In the genomic region with DNA sequence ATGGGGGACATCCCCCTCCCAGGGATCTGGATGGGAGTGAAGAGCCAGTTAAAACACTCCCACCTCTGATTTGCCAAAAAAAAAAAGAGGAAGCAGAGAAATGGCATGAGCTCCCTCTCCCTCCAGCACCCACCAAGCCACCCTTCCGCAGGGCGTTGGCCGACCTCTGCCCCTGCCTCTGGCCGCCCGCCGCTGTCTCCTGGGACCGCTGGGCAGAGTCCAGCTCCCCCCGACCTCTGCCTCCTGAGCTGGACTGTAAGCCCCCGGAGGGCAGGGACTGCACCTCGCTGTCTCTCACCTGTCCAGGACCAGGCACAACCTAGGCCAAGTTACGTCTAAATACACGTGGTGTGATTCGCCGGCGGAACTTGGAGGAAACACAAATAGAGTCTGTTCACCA, we compare ENCODE assay signal across 36 cellular contexts.
"Had no signal": no experiment of that assay in that cellular context is flagged by ENCODE, and none has a peak within 500 bp of the region (broad histone marks: within the 10 kb centered on the region; RNA-seq: fewer than 3 reads in every experiment).

No MANE protein-coding gene starts in this region.

- H3K27me3 ChIP-seq: cardiac muscle cell, colonic mucosa had no signal

- H3K4me3 Mint-ChIP-seq: activated CD4-positive, alpha-beta memory T cell treated with anti-CD3 and anti-CD28 coated beads for 36 hours; activated CD4-positive, alpha-beta T cell treated with anti-CD3 and anti-CD28 coated beads for 36 hours; activated CD4-positive, alpha-beta T cell treated with anti-CD3 and anti-CD28 coated beads, Interleukin-2, amount 10 ng/mL, durations not matched to agents 24 days and 14 days; activated CD8-positive, alpha-beta memory T cell treated with anti-CD3 and anti-CD28 coated beads, Interleukin-2, amount 10 ng/mL, durations not matched to agents 7 days and 5 days; activated CD8-positive, alpha-beta T cell treated with anti-CD3 and anti-CD28 coated beads, Interleukin-2, amount 10 ng/mL, durations not matched to agents 7 days and 5 days; activated naive CD4-positive, alpha-beta T cell treated with anti-CD3 and anti-CD28 coated beads for 36 hours; activated naive CD4-positive, alpha-beta T cell treated with anti-CD3 and anti-CD28 coated beads, Interleukin-2, amount 50 U/mL, for 24 hours; activated naive CD8-positive, alpha-beta T cell treated with anti-CD3 and anti-CD28 coated beads for 36 hours; activated naive CD8-positive, alpha-beta T cell treated with anti-CD3 and anti-CD28 coated beads, Interleukin-2, amount 50 U/mL, for 24 hours; activated T-helper 1 cell treated with anti-CD3 and anti-CD28 coated beads, Interleukin-12 subunit alpha, Interleukin-12 subunit beta, Interleukin-2, Interleukin-4 antibody, amounts not matched to agents 30 ng/mL and 10 ng/mL and 1 ng/mL, durations not matched to agents 14 hours and 24 hours and 36 hours; brain; T-helper 17 cell; T-helper 2 cell treated with Interferon-gamma antibody and Interleukin-4, amounts not matched to agents 5 μg/mL and 100 μg/mL, for 36 hours had no signal

- DNase-seq: activated CD4-positive, alpha-beta memory T cell treated with anti-CD3 and anti-CD28 coated beads for 36 hours; activated CD4-positive, alpha-beta T cell treated with anti-CD3 and anti-CD28 coated beads for 36 hours; activated CD4-positive, alpha-beta T cell treated with anti-CD3 and anti-CD28 coated beads, Interleukin-2, amount 10 ng/mL, durations not matched to agents 24 days and 14 days; activated CD4-positive, CD25-positive, alpha-beta regulatory T cell; activated CD4-positive, CD25-positive, alpha-beta regulatory T cell treated with anti-CD3 and anti-CD28 coated beads, Interleukin-2, amount 50 U/mL, for 72 hours; activated CD8-positive, alpha-beta memory T cell treated with anti-CD3 and anti-CD28 coated beads, Interleukin-2, amount 10 ng/mL, durations not matched to agents 7 days and 5 days; activated CD8-positive, alpha-beta memory T cell treated with anti-CD3 and anti-CD28 coated beads, Interleukin-2, amount 50 U/mL, for 4 hours; activated CD8-positive, alpha-beta T cell treated with anti-CD3 and anti-CD28 coated beads, Interleukin-2, amount 10 ng/mL, durations not matched to agents 7 days and 5 days; activated effector memory CD4-positive, alpha-beta T cell treated with anti-CD3 and anti-CD28 coated beads, Interleukin-2, amount 50 U/mL, for 16 hours; activated naive CD4-positive, alpha-beta T cell treated with anti-CD3 and anti-CD28 coated beads for 36 hours; activated naive CD8-positive, alpha-beta T cell treated with anti-CD3 and anti-CD28 coated beads for 36 hours; activated naive CD8-positive, alpha-beta T cell treated with anti-CD3 and anti-CD28 coated beads, Interleukin-2, amount 50 U/mL, for 24 hours; activated T-cell treated with anti-CD3 and anti-CD28 coated beads, Interleukin-2, amount 50 U/mL, for 1 hour; activated T-cell treated with anti-CD3 and anti-CD28 coated beads, Interleukin-2, amount 50 U/mL, for 48 hours; adrenal gland; amygdala; aorta; central memory CD4-positive, alpha-beta T cell; cerebellar nuclear complex; colonic mucosa; effector CD8-positive, alpha-beta T cell; esophagus squamous epithelium; foreskin melanocyte; T-helper 1 cell; T-helper 17 cell; T1000; WERI-Rb-1 had no signal

- H3K27ac ChIP-seq: adrenal gland, breast epithelium, cardiac muscle cell, colonic mucosa, epithelial cell of prostate, esophagus squamous epithelium, gastroesophageal sphincter, WERI-Rb-1 had no signal

- H3K9me3 ChIP-seq: adrenal gland, colonic mucosa had no signal

- H3K27ac Mint-ChIP-seq: activated CD4-positive, alpha-beta memory T cell treated with anti-CD3 and anti-CD28 coated beads for 36 hours; activated CD4-positive, alpha-beta T cell treated with anti-CD3 and anti-CD28 coated beads for 36 hours; activated CD4-positive, alpha-beta T cell treated with anti-CD3 and anti-CD28 coated beads, Interleukin-2, amount 10 ng/mL, durations not matched to agents 24 days and 14 days; activated CD8-positive, alpha-beta memory T cell treated with anti-CD3 and anti-CD28 coated beads, Interleukin-2, amount 10 ng/mL, durations not matched to agents 7 days and 5 days; activated CD8-positive, alpha-beta T cell treated with anti-CD3 and anti-CD28 coated beads, Interleukin-2, amount 10 ng/mL, durations not matched to agents 7 days and 5 days; activated naive CD4-positive, alpha-beta T cell treated with anti-CD3 and anti-CD28 coated beads for 36 hours; activated naive CD4-positive, alpha-beta T cell treated with anti-CD3 and anti-CD28 coated beads, Interleukin-2, amount 50 U/mL, for 24 hours; activated naive CD8-positive, alpha-beta T cell treated with anti-CD3 and anti-CD28 coated beads for 36 hours; activated naive CD8-positive, alpha-beta T cell treated with anti-CD3 and anti-CD28 coated beads, Interleukin-2, amount 50 U/mL, for 24 hours; activated T-helper 1 cell treated with anti-CD3 and anti-CD28 coated beads, Interleukin-12 subunit alpha, Interleukin-12 subunit beta, Interleukin-2, Interleukin-4 antibody, amounts not matched to agents 30 ng/mL and 10 ng/mL and 1 ng/mL, durations not matched to agents 14 hours and 24 hours and 36 hours; activated T-helper 2 cell treated with anti-CD3 and anti-CD28 coated beads, Interferon-gamma antibody, Interleukin-2, Interleukin-4, amounts not matched to agents 10 μg/mL and 5 μg/mL and 100 μg/mL, durations not matched to agents 14 hours and 24 hours and 36 hours; T-helper 17 cell; T-helper 2 cell treated with Interferon-gamma antibody and Interleukin-4, amounts not matched to agents 5 μg/mL and 100 μg/mL, for 36 hours had no signal

- H3K36me3 ChIP-seq: adrenal gland, breast epithelium, colonic mucosa, esophagus squamous epithelium, gastroesophageal sphincter, WERI-Rb-1 had no signal

- H3K36me3 Mint-ChIP-seq: activated CD4-positive, alpha-beta memory T cell treated with anti-CD3 and anti-CD28 coated beads for 36 hours; activated CD8-positive, alpha-beta memory T cell treated with anti-CD3 and anti-CD28 coated beads, Interleukin-2, amount 10 ng/mL, durations not matched to agents 7 days and 5 days; activated naive CD4-positive, alpha-beta T cell treated with anti-CD3 and anti-CD28 coated beads, Interleukin-2, amount 50 U/mL, for 24 hours; activated naive CD8-positive, alpha-beta T cell treated with anti-CD3 and anti-CD28 coated beads for 36 hours; brain had no signal

- H3K4me1 Mint-ChIP-seq: activated CD4-positive, alpha-beta T cell treated with anti-CD3 and anti-CD28 coated beads for 36 hours; activated CD4-positive, alpha-beta T cell treated with anti-CD3 and anti-CD28 coated beads, Interleukin-2, amount 10 ng/mL, durations not matched to agents 24 days and 14 days; activated CD8-positive, alpha-beta memory T cell treated with anti-CD3 and anti-CD28 coated beads, Interleukin-2, amount 10 ng/mL, durations not matched to agents 7 days and 5 days; activated naive CD4-positive, alpha-beta T cell treated with anti-CD3 and anti-CD28 coated beads, Interleukin-2, amount 50 U/mL, for 24 hours; activated naive CD8-positive, alpha-beta T cell treated with anti-CD3 and anti-CD28 coated beads for 36 hours; activated naive CD8-positive, alpha-beta T cell treated with anti-CD3 and anti-CD28 coated beads, Interleukin-2, amount 50 U/mL, for 24 hours; T-helper 17 cell had no signal

- H3K9me3 Mint-ChIP-seq: activated CD4-positive, alpha-beta memory T cell treated with anti-CD3 and anti-CD28 coated beads for 36 hours; activated CD4-positive, alpha-beta T cell treated with anti-CD3 and anti-CD28 coated beads, Interleukin-2, amount 10 ng/mL, durations not matched to agents 24 days and 14 days; activated naive CD4-positive, alpha-beta T cell treated with anti-CD3 and anti-CD28 coated beads for 36 hours; activated naive CD4-positive, alpha-beta T cell treated with anti-CD3 and anti-CD28 coated beads, Interleukin-2, amount 50 U/mL, for 24 hours; activated naive CD8-positive, alpha-beta T cell treated with anti-CD3 and anti-CD28 coated beads for 36 hours; activated naive CD8-positive, alpha-beta T cell treated with anti-CD3 and anti-CD28 coated beads, Interleukin-2, amount 50 U/mL, for 24 hours; activated T-helper 1 cell treated with anti-CD3 and anti-CD28 coated beads, Interleukin-12 subunit alpha, Interleukin-12 subunit beta, Interleukin-2, Interleukin-4 antibody, amounts not matched to agents 30 ng/mL and 10 ng/mL and 1 ng/mL, durations not matched to agents 14 hours and 24 hours and 36 hours; activated T-helper 2 cell treated with anti-CD3 and anti-CD28 coated beads, Interferon-gamma antibody, Interleukin-2, Interleukin-4, amounts not matched to agents 10 μg/mL and 5 μg/mL and 100 μg/mL, durations not matched to agents 14 hours and 24 hours and 36 hours; T-helper 2 cell treated with Interferon-gamma antibody and Interleukin-4, amounts not matched to agents 5 μg/mL and 100 μg/mL, for 36 hours had no signal

- ATAC-seq: activated CD4-positive, alpha-beta T cell treated with anti-CD3 and anti-CD28 coated beads for 36 hours; activated CD8-positive, alpha-beta memory T cell treated with anti-CD3 and anti-CD28 coated beads, Interleukin-2, amount 10 ng/mL, durations not matched to agents 7 days and 5 days; activated CD8-positive, alpha-beta T cell treated with anti-CD3 and anti-CD28 coated beads, Interleukin-2, amount 10 ng/mL, durations not matched to agents 7 days and 5 days; activated naive CD8-positive, alpha-beta T cell treated with anti-CD3 and anti-CD28 coated beads, Interleukin-2, amount 50 U/mL, for 24 hours; gastroesophageal sphincter; T-helper 17 cell had no signal

- H3K4me1 ChIP-seq: adrenal gland, breast epithelium, colonic mucosa had no signal

- H3K4me3 ChIP-seq: adrenal gland, breast epithelium, cardiac muscle cell, colonic mucosa, esophagus squamous epithelium, gastroesophageal sphincter had no signal
